Comparison of ENCODE assay signal across 40 cellular contexts in the genomic region with DNA sequence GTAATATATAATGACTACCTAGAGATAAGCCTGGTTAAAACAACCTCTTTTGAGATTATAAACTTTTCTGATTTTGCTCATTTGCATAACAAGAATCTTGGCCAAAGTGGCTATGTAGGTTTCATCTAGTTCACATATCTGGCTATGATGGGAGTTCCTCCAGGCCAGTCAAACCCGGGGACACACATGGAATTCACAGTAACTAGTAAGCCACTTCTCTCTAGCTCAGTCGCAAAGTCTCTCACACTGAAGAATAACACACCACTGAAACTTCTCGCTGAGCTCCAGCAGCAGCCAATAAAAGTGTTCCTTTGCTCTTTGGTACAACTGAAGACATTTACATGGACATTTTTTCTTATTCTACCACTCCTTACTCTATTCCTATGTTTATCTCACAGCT. TPM values are rescaled to one million over a fixed set of nuclear protein-coding genes. Genes with fewer than 3 reads are reported as not detected.
"Had no signal": no experiment of that assay in that cellular context is flagged by ENCODE, and none has a peak within 500 bp of the region (broad histone marks: within the 10 kb centered on the region; RNA-seq: fewer than 3 reads in every experiment).

No MANE protein-coding gene starts in this region.

- H3K4me3 ChIP-seq: adrenal gland, ascending aorta, body of pancreas, breast epithelium, cardiac muscle cell had no signal

- FAIRE-seq: astrocyte, bronchial epithelial cell had no signal

- DNase-seq: activated effector memory CD4-positive, alpha-beta T cell treated with anti-CD3 and anti-CD28 coated beads, Interleukin-2, amount 50 U/mL, for 16 hours; activated effector memory CD4-positive, alpha-beta T cell treated with Interleukin-2 at 50 U/mL for 16 hours; activated gamma-delta T cell; activated gamma-delta T cell treated with Interleukin-2 at 50 U/mL for 16 hours; activated naive CD4-positive, alpha-beta T cell; activated naive CD4-positive, alpha-beta T cell treated with anti-CD3 and anti-CD28 coated beads for 36 hours; activated naive CD4-positive, alpha-beta T cell treated with anti-CD3 and anti-CD28 coated beads, Interleukin-2, amount 10 ng/mL, durations not matched to agents 7 days and 5 days; activated naive CD4-positive, alpha-beta T cell treated with anti-CD3 and anti-CD28 coated beads, Interleukin-2, amount 50 U/mL, for 16 hours; activated naive CD4-positive, alpha-beta T cell treated with Interleukin-2 at 50 U/mL for 16 hours; activated naive CD8-positive, alpha-beta T cell treated with anti-CD3 and anti-CD28 coated beads for 36 hours; activated naive CD8-positive, alpha-beta T cell treated with anti-CD3 and anti-CD28 coated beads, Interleukin-2, amount 10 ng/mL, durations not matched to agents 7 days and 5 days; activated naive CD8-positive, alpha-beta T cell treated with anti-CD3 and anti-CD28 coated beads, Interleukin-2, amount 50 U/mL, for 24 hours; activated T-cell treated with anti-CD3 and anti-CD28 coated beads, Interleukin-2, amount 50 U/mL, for 1 hour; activated T-cell treated with anti-CD3 and anti-CD28 coated beads, Interleukin-2, amount 50 U/mL, for 24 hours; activated T-cell treated with anti-CD3 and anti-CD28 coated beads, Interleukin-2, amount 50 U/mL, for 4 hours; activated T-cell treated with anti-CD3 and anti-CD28 coated beads, Interleukin-2, amount 50 U/mL, for 48 hours; activated T-cell treated with anti-CD3 and anti-CD28 coated beads, Interleukin-2, amount 50 U/mL, for 72 hours; adrenal gland; amniotic stem cell; amygdala; anterior cingulate cortex; aorta; body of pancreas; brain microvascular endothelial cell; caudate nucleus; central memory CD4-positive, alpha-beta T cell; cerebellar nuclear complex had no signal

- H3K27me3 Mint-ChIP-seq: activated naive CD4-positive, alpha-beta T cell treated with anti-CD3 and anti-CD28 coated beads, Interleukin-2, amount 10 ng/mL, durations not matched to agents 7 days and 5 days; activated naive CD4-positive, alpha-beta T cell treated with anti-CD3 and anti-CD28 coated beads, Interleukin-2, amount 50 U/mL, for 24 hours; activated naive CD8-positive, alpha-beta T cell treated with anti-CD3 and anti-CD28 coated beads for 36 hours; activated naive CD8-positive, alpha-beta T cell treated with anti-CD3 and anti-CD28 coated beads, Interleukin-2, amount 10 ng/mL, durations not matched to agents 7 days and 5 days; activated naive CD8-positive, alpha-beta T cell treated with anti-CD3 and anti-CD28 coated beads, Interleukin-2, amount 50 U/mL, for 24 hours; activated T-cell treated with anti-CD3 and anti-CD28 coated beads, Interleukin-2, amount 50 U/mL, for 24 hours; brain; central memory CD8-positive, alpha-beta T cell had no signal

- H3K36me3 ChIP-seq: adrenal gland, ascending aorta, brain microvascular endothelial cell, breast epithelium, cardiac muscle cell had no signal

- H3K9me3 ChIP-seq: adrenal gland, ascending aorta, body of pancreas, breast epithelium had no signal

- H3K9me3 Mint-ChIP-seq: activated naive CD4-positive, alpha-beta T cell treated with anti-CD3 and anti-CD28 coated beads for 36 hours; activated naive CD4-positive, alpha-beta T cell treated with anti-CD3 and anti-CD28 coated beads, Interleukin-2, amount 10 ng/mL, durations not matched to agents 7 days and 5 days; activated naive CD4-positive, alpha-beta T cell treated with anti-CD3 and anti-CD28 coated beads, Interleukin-2, amount 50 U/mL, for 24 hours; activated naive CD4-positive, alpha-beta T cell treated with anti-CD3 and anti-CD28 coated beads, Interleukin-2, amount 50 U/mL, for 72 hours; activated naive CD8-positive, alpha-beta T cell treated with anti-CD3 and anti-CD28 coated beads, Interleukin-2, amount 10 ng/mL, durations not matched to agents 7 days and 5 days; activated T-cell treated with anti-CD3 and anti-CD28 coated beads, Interleukin-2, amount 50 U/mL, for 24 hours; activated T-cell treated with anti-CD3 and anti-CD28 coated beads, Interleukin-2, amount 50 U/mL, for 4 hours; activated T-cell treated with anti-CD3 and anti-CD28 coated beads, Interleukin-2, amount 50 U/mL, for 72 hours; activated T-helper 1 cell treated with anti-CD3 and anti-CD28 coated beads, Interleukin-12 subunit alpha, Interleukin-12 subunit beta, Interleukin-2, Interleukin-4 antibody, amounts not matched to agents 30 ng/mL and 10 ng/mL and 1 ng/mL, durations not matched to agents 14 hours and 24 hours and 36 hours; activated T-helper 2 cell treated with anti-CD3 and anti-CD28 coated beads, Interferon-gamma antibody, Interleukin-2, Interleukin-4, amounts not matched to agents 10 μg/mL and 5 μg/mL and 100 μg/mL, durations not matched to agents 14 hours and 24 hours and 36 hours; brain had no signal

- H3K36me3 Mint-ChIP-seq: activated naive CD4-positive, alpha-beta T cell treated with anti-CD3 and anti-CD28 coated beads, Interleukin-2, amount 10 ng/mL, durations not matched to agents 7 days and 5 days; activated naive CD4-positive, alpha-beta T cell treated with anti-CD3 and anti-CD28 coated beads, Interleukin-2, amount 50 U/mL, for 24 hours; activated naive CD4-positive, alpha-beta T cell treated with anti-CD3 and anti-CD28 coated beads, Interleukin-2, amount 50 U/mL, for 72 hours; activated naive CD8-positive, alpha-beta T cell; activated naive CD8-positive, alpha-beta T cell treated with anti-CD3 and anti-CD28 coated beads for 36 hours; activated naive CD8-positive, alpha-beta T cell treated with anti-CD3 and anti-CD28 coated beads, Interleukin-2, amount 10 ng/mL, durations not matched to agents 7 days and 5 days; brain had no signal

- ATAC-seq: activated naive CD4-positive, alpha-beta T cell treated with anti-CD3 and anti-CD28 coated beads, Interleukin-2, amount 50 U/mL, for 72 hours; activated naive CD8-positive, alpha-beta T cell treated with anti-CD3 and anti-CD28 coated beads, Interleukin-2, amount 50 U/mL, for 24 hours; activated T-cell treated with anti-CD3 and anti-CD28 coated beads, Interleukin-2, amount 50 U/mL, for 4 hours; activated T-cell treated with anti-CD3 and anti-CD28 coated beads, Interleukin-2, amount 50 U/mL, for 72 hours; body of pancreas had no signal

- H3K27ac Mint-ChIP-seq: activated naive CD4-positive, alpha-beta T cell treated with anti-CD3 and anti-CD28 coated beads for 36 hours; activated naive CD4-positive, alpha-beta T cell treated with anti-CD3 and anti-CD28 coated beads, Interleukin-2, amount 10 ng/mL, durations not matched to agents 7 days and 5 days; activated naive CD4-positive, alpha-beta T cell treated with anti-CD3 and anti-CD28 coated beads, Interleukin-2, amount 50 U/mL, for 24 hours; activated naive CD4-positive, alpha-beta T cell treated with anti-CD3 and anti-CD28 coated beads, Interleukin-2, amount 50 U/mL, for 72 hours; activated naive CD8-positive, alpha-beta T cell; activated naive CD8-positive, alpha-beta T cell treated with anti-CD3 and anti-CD28 coated beads for 36 hours; activated naive CD8-positive, alpha-beta T cell treated with anti-CD3 and anti-CD28 coated beads, Interleukin-2, amount 10 ng/mL, durations not matched to agents 7 days and 5 days; activated naive CD8-positive, alpha-beta T cell treated with anti-CD3 and anti-CD28 coated beads, Interleukin-2, amount 50 U/mL, for 24 hours; activated T-cell treated with anti-CD3 and anti-CD28 coated beads, Interleukin-2, amount 50 U/mL, for 24 hours; activated T-cell treated with anti-CD3 and anti-CD28 coated beads, Interleukin-2, amount 50 U/mL, for 72 hours; activated T-helper 1 cell treated with anti-CD3 and anti-CD28 coated beads, Interleukin-12 subunit alpha, Interleukin-12 subunit beta, Interleukin-2, Interleukin-4 antibody, amounts not matched to agents 30 ng/mL and 10 ng/mL and 1 ng/mL, durations not matched to agents 14 hours and 24 hours and 36 hours; activated T-helper 2 cell treated with anti-CD3 and anti-CD28 coated beads, Interferon-gamma antibody, Interleukin-2, Interleukin-4, amounts not matched to agents 10 μg/mL and 5 μg/mL and 100 μg/mL, durations not matched to agents 14 hours and 24 hours and 36 hours; brain had no signal

- H3K27me3 ChIP-seq: adrenal gland, ascending aorta, body of pancreas, brain microvascular endothelial cell, breast epithelium, cardiac muscle cell had no signal

- H3K27ac ChIP-seq: adrenal gland, ascending aorta, body of pancreas, brain microvascular endothelial cell, breast epithelium, cardiac muscle cell had no signal

- H3K4me1 Mint-ChIP-seq: activated naive CD4-positive, alpha-beta T cell treated with anti-CD3 and anti-CD28 coated beads, Interleukin-2, amount 10 ng/mL, durations not matched to agents 7 days and 5 days; activated naive CD4-positive, alpha-beta T cell treated with anti-CD3 and anti-CD28 coated beads, Interleukin-2, amount 50 U/mL, for 24 hours; activated naive CD8-positive, alpha-beta T cell treated with anti-CD3 and anti-CD28 coated beads for 36 hours; activated naive CD8-positive, alpha-beta T cell treated with anti-CD3 and anti-CD28 coated beads, Interleukin-2, amount 10 ng/mL, durations not matched to agents 7 days and 5 days; activated naive CD8-positive, alpha-beta T cell treated with anti-CD3 and anti-CD28 coated beads, Interleukin-2, amount 50 U/mL, for 24 hours; brain; central memory CD8-positive, alpha-beta T cell had no signal

- H3K4me1 ChIP-seq: adrenal gland, ascending aorta, body of pancreas, breast epithelium had no signal

- H3K4me3 Mint-ChIP-seq: activated naive CD4-positive, alpha-beta T cell treated with anti-CD3 and anti-CD28 coated beads for 36 hours; activated naive CD4-positive, alpha-beta T cell treated with anti-CD3 and anti-CD28 coated beads, Interleukin-2, amount 10 ng/mL, durations not matched to agents 7 days and 5 days; activated naive CD4-positive, alpha-beta T cell treated with anti-CD3 and anti-CD28 coated beads, Interleukin-2, amount 50 U/mL, for 24 hours; activated naive CD8-positive, alpha-beta T cell; activated naive CD8-positive, alpha-beta T cell treated with anti-CD3 and anti-CD28 coated beads for 36 hours; activated naive CD8-positive, alpha-beta T cell treated with anti-CD3 and anti-CD28 coated beads, Interleukin-2, amount 10 ng/mL, durations not matched to agents 7 days and 5 days; activated naive CD8-positive, alpha-beta T cell treated with anti-CD3 and anti-CD28 coated beads, Interleukin-2, amount 50 U/mL, for 24 hours; activated T-cell treated with anti-CD3 and anti-CD28 coated beads, Interleukin-2, amount 50 U/mL, for 24 hours; activated T-cell treated with anti-CD3 and anti-CD28 coated beads, Interleukin-2, amount 50 U/mL, for 4 hours; activated T-cell treated with anti-CD3 and anti-CD28 coated beads, Interleukin-2, amount 50 U/mL, for 72 hours; activated T-helper 1 cell treated with anti-CD3 and anti-CD28 coated beads, Interleukin-12 subunit alpha, Interleukin-12 subunit beta, Interleukin-2, Interleukin-4 antibody, amounts not matched to agents 30 ng/mL and 10 ng/mL and 1 ng/mL, durations not matched to agents 14 hours and 24 hours and 36 hours; brain; central memory CD8-positive, alpha-beta T cell had no signal

RNA-seq across cellular contexts. Expression of a gene that starts 36.0 kb away (rescaled TPM):
- total RNA-seq: activated naive CD4-positive, alpha-beta T cell treated with anti-CD3 and anti-CD28 coated beads for 36 hours; activated naive CD4-positive, alpha-beta T cell treated with anti-CD3 and anti-CD28 coated beads, Interleukin-2, amount 50 U/mL, for 72 hours; activated naive CD8-positive, alpha-beta T cell treated with anti-CD3 and anti-CD28 coated beads for 36 hours; activated naive CD8-positive, alpha-beta T cell treated with anti-CD3 and anti-CD28 coated beads, Interleukin-2, amount 10 ng/mL, durations not matched to agents 7 days and 5 days; activated T-cell treated with anti-CD3 and anti-CD28 coated beads, Interleukin-2, amount 50 U/mL, for 4 hours; activated T-cell treated with anti-CD3 and anti-CD28 coated beads, Interleukin-2, amount 50 U/mL, for 72 hours; activated T-helper 1 cell treated with anti-CD3 and anti-CD28 coated beads, Interleukin-12 subunit alpha, Interleukin-12 subunit beta, Interleukin-2, Interleukin-4 antibody, amounts not matched to agents 30 ng/mL and 10 ng/mL and 1 ng/mL, durations not matched to agents 14 hours and 24 hours and 36 hours; activated T-helper 2 cell treated with anti-CD3 and anti-CD28 coated beads, Interferon-gamma antibody, Interleukin-2, Interleukin-4, amounts not matched to agents 10 μg/mL and 5 μg/mL and 100 μg/mL, durations not matched to agents 14 hours and 24 hours and 36 hours; aorta; ascending aorta; astrocyte; bronchial epithelial cell; cardiac muscle cell; cardiac septum had no signal
- polyA plus RNA-seq: aorta had no signal
